In the genomic region with DNA sequence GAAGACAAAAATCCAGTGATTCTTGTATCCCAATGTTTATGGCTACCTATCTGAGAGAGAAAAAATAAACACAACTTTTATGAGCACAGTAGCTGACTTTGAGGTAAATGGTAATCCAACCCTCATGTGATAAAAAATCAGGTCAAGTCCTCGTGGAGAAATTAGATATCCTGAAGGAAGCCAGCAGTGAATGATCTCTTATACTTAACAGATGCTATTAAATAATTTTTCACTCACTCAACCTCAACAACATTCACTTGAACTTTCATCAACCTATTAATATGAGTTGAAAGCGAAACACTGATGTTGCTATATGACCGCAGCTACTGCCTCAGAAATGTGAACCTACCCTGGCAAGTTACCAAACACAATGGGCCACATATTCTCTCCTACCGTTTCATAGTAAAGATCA, we compare ENCODE assay signal across 21 cellular contexts.
A peak's percentile ranks its signal among the peaks of the same experiment; 100 is the strongest.
DNase-seq lines count a peak whose midpoint lies in the region; ATAC-seq and TF ChIP-seq lines count a peak whose summit lies in the region.
"Had no signal": no experiment of that assay in that cellular context is flagged by ENCODE, and none has a peak within 500 bp of the region (broad histone marks: within the 10 kb centered on the region; RNA-seq: fewer than 3 reads in every experiment).

No MANE protein-coding gene starts in this region.

- no peaks in the 10 kb centered on the region for H3K36me3 ChIP-seq in heart right ventricle
- H3K36me3 ChIP-seq: colonic mucosa, Peyer's patch, transverse colon had no signal

- CTCF ChIA-PET in WTC11 (lab: Charles Lee): no interaction called here

- peaks cover 23% of the 10 kb centered on the region for H3K4me1 Mint-ChIP-seq in WTC11
- H3K4me1 Mint-ChIP-seq in stimulated activated memory B cell treated with anti-CD40 and anti-IgM and Interleukin-4, amounts not matched to agents 10 μg/mL and 1 μg/mL and 100 μg/mL, for 72 hours: no peaks in the 10 kb centered on the region
- H3K4me1 Mint-ChIP-seq: naive B cell; stimulated activated effector memory CD8-positive, alpha-beta T cell treated with anti-CD3 and anti-CD28 coated beads, Interleukin-12 subunit alpha, Interleukin-12 subunit beta, amount 100 ng/mL, for 72 hours had no signal

- TF ChIP-seq CTCF in WTC11 (IDR thresholded peaks at IDR 0.05) (no peak), heart right ventricle (IDR thresholded peaks at IDR 0.05) (no peak)

- H3K27me3 Mint-ChIP-seq in WTC11 (ENCODE audit: low read depth): peaks cover 2% of the 10 kb centered on the region; the same call in 1 of the 2 replicates
- H3K27me3 Mint-ChIP-seq in stimulated activated memory B cell treated with anti-CD40 and anti-IgM and Interleukin-4, amounts not matched to agents 10 μg/mL and 1 μg/mL and 100 μg/mL, for 72 hours: no peaks in the 10 kb centered on the region

- peaks cover 0 to 40% (median 0%) of the 10 kb centered on the region in 7 donors for H3K27me3 ChIP-seq in heart right ventricle
- H3K27me3 ChIP-seq: colonic mucosa, Peyer's patch, transverse colon had no signal

- H3K9me3 Mint-ChIP-seq in WTC11: no peaks in the 10 kb centered on the region
- no peaks in the 10 kb centered on the region for H3K9me3 Mint-ChIP-seq in stimulated activated memory B cell treated with anti-CD40 and anti-IgM and Interleukin-4, amounts not matched to agents 10 μg/mL and 1 μg/mL and 100 μg/mL, for 72 hours
- H3K9me3 Mint-ChIP-seq: naive B cell; stimulated activated effector memory CD8-positive, alpha-beta T cell treated with anti-CD3 and anti-CD28 coated beads, Interleukin-12 subunit alpha, Interleukin-12 subunit beta, amount 100 ng/mL, for 72 hours had no signal

- DNase-seq in WTC11 (ENCODE audit: low spot score) (no peak), NCI-H69 (lab: John Stamatoyannopoulos, UW) (no peak), heart right ventricle (no peak), AG08396 (ENCODE audit: low spot score) (no peak)
- DNase-seq: activated CD4-positive, alpha-beta T cell treated with anti-CD3 and anti-CD28 coated beads, Interleukin-2, amount 50 U/mL, for 1 hour; activated naive CD4-positive, alpha-beta T cell treated with anti-CD3 and anti-CD28 coated beads, Interleukin-2, amount 50 U/mL, for 16 hours; Calu3; colonic mucosa; foreskin fibroblast; naive B cell; NCI-H1417 treated with DMSO at 0.1 percent for 48 hours; Peyer's patch; psoas muscle; transverse colon had no signal

- no peak overlapping the region for H3K4me3 ChIP-seq in heart right ventricle
- H3K4me3 ChIP-seq: colonic mucosa, Peyer's patch, psoas muscle, transverse colon had no signal

- POLR2A ChIA-PET in WTC11 (lab: Charles Lee): no interaction called here

- H3K9me3 ChIP-seq in heart right ventricle: no peaks in the 10 kb centered on the region
- H3K9me3 ChIP-seq: colonic mucosa, Peyer's patch, psoas muscle, transverse colon had no signal

- H3K4me1 ChIP-seq in heart right ventricle: no peaks in the 10 kb centered on the region
- H3K4me1 ChIP-seq: colonic mucosa, Peyer's patch, psoas muscle, transverse colon had no signal

- peak; percentile 63 for ATAC-seq in GM18520 (IDR thresholded peaks at IDR 0.05; ENCODE audit: unreplicated experiment)
- ATAC-seq in GM21529 (IDR thresholded peaks at IDR 0.05; ENCODE audit: unreplicated experiment): peak; percentile 79
- ATAC-seq in HG03565 (IDR thresholded peaks at IDR 0.05; ENCODE audit: unreplicated experiment): peak; percentile 60
- ATAC-seq in WTC11: no peak
- ATAC-seq in heart right ventricle: no peak
- ATAC-seq in stimulated activated memory B cell treated with anti-CD40 and anti-IgM and Interleukin-4, amounts not matched to agents 10 μg/mL and 1 μg/mL and 100 μg/mL, for 72 hours: no peak
- ATAC-seq: HCT116; psoas muscle; SK-N-SH treated with all-trans-retinoic acid at 6 μM for 48 hours; stimulated activated effector memory CD8-positive, alpha-beta T cell treated with anti-CD3 and anti-CD28 coated beads, Interleukin-12 subunit alpha, Interleukin-12 subunit beta, amount 100 ng/mL, for 72 hours had no signal

- intact Hi-C loops in heart right ventricle (cut with DNase I): no loop called here

- no peak overlapping the region for H3K27ac ChIP-seq in heart right ventricle
- H3K27ac ChIP-seq: colonic mucosa, Peyer's patch, psoas muscle, transverse colon had no signal

- H3K36me3 Mint-ChIP-seq in WTC11: no peaks in the 10 kb centered on the region
- no peaks in the 10 kb centered on the region for H3K36me3 Mint-ChIP-seq in stimulated activated memory B cell treated with anti-CD40 and anti-IgM and Interleukin-4, amounts not matched to agents 10 μg/mL and 1 μg/mL and 100 μg/mL, for 72 hours
- H3K36me3 Mint-ChIP-seq: naive B cell; stimulated activated effector memory CD8-positive, alpha-beta T cell treated with anti-CD3 and anti-CD28 coated beads, Interleukin-12 subunit alpha, Interleukin-12 subunit beta, amount 100 ng/mL, for 72 hours had no signal

- H3K4me3 Mint-ChIP-seq in WTC11: no peak overlapping the region
- no peak overlapping the region for H3K4me3 Mint-ChIP-seq in stimulated activated memory B cell treated with anti-CD40 and anti-IgM and Interleukin-4, amounts not matched to agents 10 μg/mL and 1 μg/mL and 100 μg/mL, for 72 hours
- H3K4me3 Mint-ChIP-seq: naive B cell; stimulated activated effector memory CD8-positive, alpha-beta T cell treated with anti-CD3 and anti-CD28 coated beads, Interleukin-12 subunit alpha, Interleukin-12 subunit beta, amount 100 ng/mL, for 72 hours had no signal

- WGBS in heart right ventricle, 2 donors: 61 to 66% methylated on average over 4 of the region's 4 CpGs

- 0 out of 2 replicates have a peak overlapping the region, but pooled peaks have one; percentile 18 for H3K27ac Mint-ChIP-seq in WTC11
- H3K27ac Mint-ChIP-seq in stimulated activated memory B cell treated with anti-CD40 and anti-IgM and Interleukin-4, amounts not matched to agents 10 μg/mL and 1 μg/mL and 100 μg/mL, for 72 hours: no peak overlapping the region
- H3K27ac Mint-ChIP-seq: naive B cell; stimulated activated effector memory CD8-positive, alpha-beta T cell treated with anti-CD3 and anti-CD28 coated beads, Interleukin-12 subunit alpha, Interleukin-12 subunit beta, amount 100 ng/mL, for 72 hours had no signal

TF ChIP-seq in WTC11, 78 proteins besides CTCF, POLR2A, EP300 and RAD21:
- TF ChIP-seq, protein P1, sequence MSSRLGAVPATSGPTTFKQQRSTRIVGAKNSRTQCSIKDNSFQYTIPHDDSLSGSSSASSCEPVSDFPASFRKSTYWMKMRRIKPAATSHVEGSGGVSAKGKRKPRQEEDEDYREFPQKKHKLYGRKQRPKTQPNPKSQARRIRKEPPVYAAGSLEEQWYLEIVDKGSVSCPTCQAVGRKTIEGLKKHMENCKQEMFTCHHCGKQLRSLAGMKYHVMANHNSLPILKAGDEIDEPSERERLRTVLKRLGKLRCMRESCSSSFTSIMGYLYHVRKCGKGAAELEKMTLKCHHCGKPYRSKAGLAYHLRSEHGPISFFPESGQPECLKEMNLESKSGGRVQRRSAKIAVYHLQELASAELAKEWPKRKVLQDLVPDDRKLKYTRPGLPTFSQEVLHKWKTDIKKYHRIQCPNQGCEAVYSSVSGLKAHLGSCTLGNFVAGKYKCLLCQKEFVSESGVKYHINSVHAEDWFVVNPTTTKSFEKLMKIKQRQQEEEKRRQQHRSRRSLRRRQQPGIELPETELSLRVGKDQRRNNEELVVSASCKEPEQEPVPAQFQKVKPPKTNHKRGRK (CRISPR knock-in tag; IDR thresholded peaks at IDR 0.05; ENCODE audit: borderline replicate concordance): no peak
- no peak for TF ChIP-seq GTF2I (CRISPR knock-in tag; conservative IDR thresholded peaks at IDR 0.05)
- TF ChIP-seq MAX (CRISPR knock-in tag; IDR thresholded peaks at IDR 0.05): no peak
- no peak for TF ChIP-seq E2F5 (CRISPR knock-in tag; IDR thresholded peaks at IDR 0.05)
- TF ChIP-seq OVOL2 (CRISPR knock-in tag; IDR thresholded peaks at IDR 0.05; ENCODE audit: borderline replicate concordance): no peak
- TF ChIP-seq ETV6 (CRISPR knock-in tag; IDR thresholded peaks at IDR 0.05): no peak
- TF ChIP-seq CREB1 (CRISPR knock-in tag; IDR thresholded peaks at IDR 0.05): no peak
- TF ChIP-seq NR2C2 (CRISPR knock-in tag; IDR thresholded peaks at IDR 0.05): no peak
- no peak for TF ChIP-seq JAZF1 (CRISPR knock-in tag; IDR thresholded peaks at IDR 0.05)
- TF ChIP-seq FOXP1 (CRISPR knock-in tag; IDR thresholded peaks at IDR 0.05; ENCODE audit: borderline replicate concordance): no peak
- TF ChIP-seq ATF1 (CRISPR knock-in tag; IDR thresholded peaks at IDR 0.05): no peak
- no peak for TF ChIP-seq USF2 (CRISPR knock-in tag; IDR thresholded peaks at IDR 0.05)
- TF ChIP-seq TCF7 (CRISPR knock-in tag; IDR thresholded peaks at IDR 0.05; ENCODE audit: low read depth): no peak
- TF ChIP-seq MXD4 (CRISPR knock-in tag; IDR thresholded peaks at IDR 0.05; ENCODE audit: borderline replicate concordance): no peak
- no peak for TF ChIP-seq RELA (CRISPR knock-in tag; IDR thresholded peaks at IDR 0.05; ENCODE audit: borderline replicate concordance)
- TF ChIP-seq TEAD1 (CRISPR knock-in tag; IDR thresholded peaks at IDR 0.05): no peak

Comparison
In these comparisons a context has a peak if more than half of its experiments do, and no peak if none do; other contexts are left out.
1. ATAC-seq: peak in GM18520 (single experiment), GM21529 (single experiment) and HG03565 (single experiment); none in WTC11 (single experiment), heart right ventricle (0 of 8) and stimulated activated memory B cell treated with anti-CD40 and anti-IgM and Interleukin-4, amounts not matched to agents 10 μg/mL and 1 μg/mL and 100 μg/mL, for 72 hours (single experiment).